11 cellular contexts compared by ENCODE assay signal in genomic region chr1:61182049-61182448, GRCh38.
DNase-seq lines count a peak whose midpoint lies in the region; ATAC-seq, FAIRE-seq and TF ChIP-seq lines count a peak whose summit lies in the region.
"Had no signal": no experiment of that assay in that cellular context is flagged by ENCODE, and none has a peak within 500 bp of the region (broad histone marks: within the 10 kb centered on the region; RNA-seq: fewer than 3 reads in every experiment).

No MANE protein-coding gene starts in this region.

- H3K4me3 Mint-ChIP-seq in astrocyte (ENCODE audit: unreplicated experiment) = no peak overlapping the region
- H3K4me3 Mint-ChIP-seq: CD4-positive, CD25-positive, alpha-beta regulatory T cell had no signal

- no peak overlapping the region for H3K4me3 ChIP-seq in astrocyte (ENCODE audit: insufficient read depth, low read depth, low read length)
- no peak overlapping the region for H3K4me3 ChIP-seq in heart left ventricle

- intact Hi-C loops in heart left ventricle (cut with DNase I) = loop anchor here in 9 of 10 donors (2.0 to 10.0 kb wide), 11 partner anchors 63 to 273 kb away; partner anchors contain the start of gene NFIA (in 4 of the 9)

- H3K79me2 ChIP-seq in astrocyte (ENCODE audit: insufficient read depth, low read length) = no peaks in the 10 kb centered on the region

- FAIRE-seq in astrocyte (lab: Jason Lieb, UNC) = peak; percentile 50

- H3K9me3 ChIP-seq in astrocyte (ENCODE audit: insufficient read depth, low read depth, low read length) = no peaks in the 10 kb centered on the region
- H3K9me3 ChIP-seq in heart left ventricle = no peaks in the 10 kb centered on the region

- H3K27ac Mint-ChIP-seq in astrocyte (ENCODE audit: unreplicated experiment) = no peak overlapping the region
- H3K27ac Mint-ChIP-seq: CD4-positive, CD25-positive, alpha-beta regulatory T cell had no signal

- no peak overlapping the region for H3K9ac ChIP-seq in astrocyte (ENCODE audit: low read length)

- no peak overlapping the region for H3K4me2 ChIP-seq in astrocyte (ENCODE audit: low read length)

- H3K4me1 Mint-ChIP-seq in astrocyte (ENCODE audit: low read depth, unreplicated experiment) = peaks cover 19% of the 10 kb centered on the region
- H3K4me1 Mint-ChIP-seq: CD4-positive, CD25-positive, alpha-beta regulatory T cell had no signal

- ATAC-seq in heart left ventricle = peak in 2 of 4 donors; percentile 11 to 33
- ATAC-seq in HG02938 (IDR thresholded peaks at IDR 0.05; ENCODE audit: unreplicated experiment) = no peak

- 12 to 19% (median 14%) methylated on average over 2 of the region's 2 CpGs for WGBS in heart left ventricle, 4 donors

- no peaks in the 10 kb centered on the region for H3K27me3 ChIP-seq in astrocyte (ENCODE audit: insufficient read depth, low read length)
- H3K27me3 ChIP-seq in heart left ventricle = no peaks in the 10 kb centered on the region

- TF ChIP-seq POLR2A in heart left ventricle (IDR thresholded peaks at IDR 0.05) = no peak

- H2AFZ ChIP-seq in astrocyte (ENCODE audit: low read depth, low read length) = no peak overlapping the region

- in situ Hi-C loops in GM13977 (cut with MboI; ENCODE audit: low pct_unique_long_range_greater_than_20kb, low sequenced_read_pairs, unreplicated experiment) = no loop called here

- no peaks in the 10 kb centered on the region for H3K9me3 Mint-ChIP-seq in astrocyte (ENCODE audit: unreplicated experiment)
- H3K9me3 Mint-ChIP-seq: CD4-positive, CD25-positive, alpha-beta regulatory T cell had no signal

- H3K27ac ChIP-seq in astrocyte (ENCODE audit: low read depth, low read length) (no peak overlapping the region), heart left ventricle (peak overlapping the region in 11 of 12 donors; percentile 7 to 94 (median 87))

- H3K27me3 Mint-ChIP-seq in astrocyte (ENCODE audit: low read depth, unreplicated experiment) = peaks cover 30% of the 10 kb centered on the region

- TF ChIP-seq CTCF in astrocyte (IDR thresholded peaks at IDR 0.05; ENCODE audit: insufficient read depth, low read depth, low read length) (no peak), heart left ventricle (IDR thresholded peaks at IDR 0.05) (no peak), GM13977 (IDR thresholded peaks at IDR 0.05; ENCODE audit: extremely low read depth, insufficient read depth, missing control alignments) (no peak)

- peaks cover 2% of the 10 kb centered on the region for H3K36me3 Mint-ChIP-seq in astrocyte (ENCODE audit: low read depth, unreplicated experiment)
- H3K36me3 Mint-ChIP-seq: CD4-positive, CD25-positive, alpha-beta regulatory T cell had no signal

- DNase-seq in GM04503 (ENCODE audit: low read depth) (peak; percentile 38), astrocyte (ENCODE audit: low read depth) (peak; percentile 27), heart left ventricle (no peak), pulmonary artery endothelial cell (ENCODE audit: low read depth, low spot score) (peak; percentile 45), HUDEP-2 (lab: John Stamatoyannopoulos, UW; ENCODE audit: unreplicated experiment in 76 of 76) (no peak), GM13977 (ENCODE audit: low spot score) (no peak), DMS153 treated with DMSO at 0.1 percent for 48 hours (lab: John Stamatoyannopoulos, UW; ENCODE audit: unreplicated experiment) (no peak)
- DNase-seq: activated T-cell treated with anti-CD3 and anti-CD28 coated beads, Interleukin-2, amount 50 U/mL, for 48 hours; CD4-positive, CD25-positive, alpha-beta regulatory T cell; NCI-H1417 treated with DMSO at 0.1 percent for 48 hours had no signal

- no peaks in the 10 kb centered on the region for H4K20me1 ChIP-seq in astrocyte (ENCODE audit: insufficient read depth, low read length)

- H3K36me3 ChIP-seq in astrocyte (ENCODE audit: insufficient read depth, low read length) (no peaks in the 10 kb centered on the region), heart left ventricle (no peaks in the 10 kb centered on the region)

- peaks cover 7% of the 10 kb centered on the region for H3K4me1 ChIP-seq in astrocyte (ENCODE audit: insufficient read depth, low read length)
- peaks cover 22 to 84% (median 60%) of the 10 kb centered on the region in 12 donors for H3K4me1 ChIP-seq in heart left ventricle

Comparison
In these comparisons a context has a peak if more than half of its experiments do, and no peak if none do; other contexts are left out.
1. DNase-seq: peak in GM04503 (single experiment), astrocyte (single experiment) and pulmonary artery endothelial cell (single experiment); none in heart left ventricle (0 of 5), HUDEP-2 (0 of 76), GM13977 (single experiment) and DMS153 treated with DMSO at 0.1 percent for 48 hours (single experiment).